Comparison of ENCODE assay signal across 22 cellular contexts in genomic region chr3:32447865-32448400, GRCh38. TPM values are rescaled to one million over a fixed set of nuclear protein-coding genes. Genes with fewer than 3 reads are reported as not detected.
DNase-seq lines count a peak whose midpoint lies in the region; ATAC-seq and TF ChIP-seq lines count a peak whose summit lies in the region.
"Had no signal": no experiment of that assay in that cellular context is flagged by ENCODE, and none has a peak within 500 bp of the region (broad histone marks: within the 10 kb centered on the region; RNA-seq: fewer than 3 reads in every experiment).

No MANE protein-coding gene starts in this region.

- no peaks in the 10 kb centered on the region for H4K20me1 ChIP-seq in GM23248 (ENCODE audit: insufficient read depth)

- CTCF ChIA-PET in activated naive CD4-positive, alpha-beta T cell treated with anti-CD3 and anti-CD28 coated beads for 36 hours (lab: Charles Lee), result interaction anchor here (0.8 to 1.2 kb wide), 2 partner anchors 47 to 51 kb away, joined by 3 read pairs; no protein-coding TSS in a partner anchor
- CTCF ChIA-PET in activated CD8-positive, alpha-beta T cell treated with anti-CD3 and anti-CD28 coated beads for 36 hours (lab: Charles Lee), result interaction anchor here (0.6 to 2.7 kb wide), 6 partner anchors 9 to 73 kb away, joined by 3 to 9 read pairs (median 4); no protein-coding TSS in a partner anchor

- no peak overlapping the region for H2AFZ ChIP-seq in GM23248

- H3K4me2 ChIP-seq in GM23248 (ENCODE audit: unreplicated experiment), result no peak overlapping the region

- POLR2A ChIA-PET in activated CD8-positive, alpha-beta T cell treated with anti-CD3 and anti-CD28 coated beads for 36 hours (lab: Charles Lee), result interaction anchor here (0.8 to 1.7 kb wide), 4 partner anchors 9 to 24 kb away, joined by 3 to 5 read pairs (median 4); no protein-coding TSS in a partner anchor
- POLR2A ChIA-PET in naive thymus-derived CD8-positive, alpha-beta T cell (lab: Charles Lee), result interaction anchor here (0.6 to 16.1 kb wide), 4 partner anchors 10 to 32 kb away, joined by 3 to 246 read pairs (median 8); no protein-coding TSS in a partner anchor

- intact Hi-C loops in activated naive CD4-positive, alpha-beta T cell treated with anti-CD3 and anti-CD28 coated beads for 36 hours (cut with micrococcal nuclease), result no loop called here
- intact Hi-C loops in activated CD8-positive, alpha-beta T cell treated with anti-CD3 and anti-CD28 coated beads for 36 hours (cut with micrococcal nuclease), result no loop called here

- H3K36me3 Mint-ChIP-seq in activated naive CD4-positive, alpha-beta T cell treated with anti-CD3 and anti-CD28 coated beads for 36 hours (ENCODE audit: low read depth), result peaks cover 43% of the 10 kb centered on the region
- peaks cover 50% of the 10 kb centered on the region for H3K36me3 Mint-ChIP-seq in activated CD8-positive, alpha-beta T cell treated with anti-CD3 and anti-CD28 coated beads for 36 hours (ENCODE audit: low read depth)
- H3K36me3 Mint-ChIP-seq in naive thymus-derived CD8-positive, alpha-beta T cell, result peaks cover 9 to 67% (median 51%) of the 10 kb centered on the region in 3 donors

- no peaks in the 10 kb centered on the region for H3K79me2 ChIP-seq in GM23248 (ENCODE audit: insufficient read depth)

- no peaks in the 10 kb centered on the region for H3K27me3 Mint-ChIP-seq in activated naive CD4-positive, alpha-beta T cell treated with anti-CD3 and anti-CD28 coated beads for 36 hours (ENCODE audit: low read depth)
- no peaks in the 10 kb centered on the region for H3K27me3 Mint-ChIP-seq in activated CD8-positive, alpha-beta T cell treated with anti-CD3 and anti-CD28 coated beads for 36 hours
- H3K27me3 Mint-ChIP-seq in naive thymus-derived CD8-positive, alpha-beta T cell, result no peaks in the 10 kb centered on the region
- H3K27me3 Mint-ChIP-seq: effector memory CD8-positive, alpha-beta T cell had no signal

- no peaks in the 10 kb centered on the region for H3K9me2 ChIP-seq in GM23248 (ENCODE audit: insufficient read depth)

- H3K4me1 Mint-ChIP-seq in activated naive CD4-positive, alpha-beta T cell treated with anti-CD3 and anti-CD28 coated beads for 36 hours (ENCODE audit: low read depth), result peaks cover 48% of the 10 kb centered on the region
- peaks cover 49% of the 10 kb centered on the region for H3K4me1 Mint-ChIP-seq in activated CD8-positive, alpha-beta T cell treated with anti-CD3 and anti-CD28 coated beads for 36 hours (ENCODE audit: low read depth)
- H3K4me1 Mint-ChIP-seq in naive thymus-derived CD8-positive, alpha-beta T cell, result peaks cover 20 to 61% (median 56%) of the 10 kb centered on the region in 4 donors
- H3K4me1 Mint-ChIP-seq: nephron progenitor cell had no signal

- H3K4me3 Mint-ChIP-seq in activated naive CD4-positive, alpha-beta T cell treated with anti-CD3 and anti-CD28 coated beads for 36 hours, result no peak overlapping the region
- H3K4me3 Mint-ChIP-seq in activated CD8-positive, alpha-beta T cell treated with anti-CD3 and anti-CD28 coated beads for 36 hours, result no peak overlapping the region
- H3K4me3 Mint-ChIP-seq in naive thymus-derived CD8-positive, alpha-beta T cell, result peak overlapping the region in 3 of 10 donors; percentile 14 to 28 (median 15)
- H3K4me3 Mint-ChIP-seq: nephron progenitor cell had no signal

- no peak for TF ChIP-seq EP300 in gastroesophageal sphincter (IDR thresholded peaks at IDR 0.05)

- H3K27me3 ChIP-seq in GM23248 (replicated peaks; ENCODE audit: insufficient read depth) (no peaks in the 10 kb centered on the region), gastroesophageal sphincter (no peaks in the 10 kb centered on the region)
- H3K27me3 ChIP-seq: Peyer's patch, sigmoid colon had no signal

- TF ChIP-seq POLR2A in gastroesophageal sphincter (IDR thresholded peaks at IDR 0.05), result no peak

- no peaks in the 10 kb centered on the region for H3K9me3 Mint-ChIP-seq in activated naive CD4-positive, alpha-beta T cell treated with anti-CD3 and anti-CD28 coated beads for 36 hours
- H3K9me3 Mint-ChIP-seq in activated CD8-positive, alpha-beta T cell treated with anti-CD3 and anti-CD28 coated beads for 36 hours, result peaks cover 5% of the 10 kb centered on the region
- H3K9me3 Mint-ChIP-seq in naive thymus-derived CD8-positive, alpha-beta T cell, result peaks cover 0 to 3% (median 0%) of the 10 kb centered on the region in 9 donors
- H3K9me3 Mint-ChIP-seq: effector memory CD8-positive, alpha-beta T cell had no signal

- no peak for ATAC-seq in activated CD8-positive, alpha-beta T cell treated with anti-CD3 and anti-CD28 coated beads for 36 hours
- ATAC-seq in naive thymus-derived CD8-positive, alpha-beta T cell, result no peak
- no peak for ATAC-seq in gastroesophageal sphincter
- ATAC-seq: effector memory CD8-positive, alpha-beta T cell; HCT116; HepG2 had no signal

- no peak for DNase-seq in activated naive CD4-positive, alpha-beta T cell treated with anti-CD3 and anti-CD28 coated beads for 36 hours
- DNase-seq in activated naive CD4-positive, alpha-beta T cell (lab: John Stamatoyannopoulos, UW), result no peak
- DNase-seq in GM23248, result peak; percentile 23
- DNase-seq in activated CD8-positive, alpha-beta T cell treated with anti-CD3 and anti-CD28 coated beads for 36 hours, result no peak
- no peak for DNase-seq in naive thymus-derived CD8-positive, alpha-beta T cell
- DNase-seq in C1 segment of cervical spinal cord (lab: John Stamatoyannopoulos, UW), result no peak
- DNase-seq in SHP77 (lab: John Stamatoyannopoulos, UW), result no peak
- DNase-seq: activated CD8-positive, alpha-beta memory T cell treated with anti-CD3 and anti-CD28 coated beads, Interleukin-2, amount 50 U/mL, for 4 hours; COR-L47; effector memory CD8-positive, alpha-beta T cell; NCI-H1105 treated with DMSO at 0.1 percent for 48 hours; NCI-H2107; NCI-H510A; nephron progenitor cell; NK-92 treated with Interleukin-12 subunit alpha and Interleukin-12 subunit beta, amount 100 ng/mL, for 24 hours; posterior cingulate gyrus; stimulated activated naive CD4-positive, alpha-beta T cell had no signal

- H3K27ac ChIP-seq in GM23248 (no peak overlapping the region), gastroesophageal sphincter (no peak overlapping the region)
- H3K27ac ChIP-seq: Peyer's patch, sigmoid colon had no signal

- no peak overlapping the region for H3K9ac ChIP-seq in GM23248

- H3K4me1 ChIP-seq in GM23248 (ENCODE audit: insufficient read depth) (peaks cover 13% of the 10 kb centered on the region), gastroesophageal sphincter (peaks cover 0 to 7% (median 0%) of the 10 kb centered on the region in 3 donors)
- H3K4me1 ChIP-seq: sigmoid colon had no signal

- WGBS in GM23248 (ENCODE audit: low coverage in 1 of 2, low lambda C conversion rate in 2 of 2, missing lambda C conversion rate in 2 of 2), 2 experiments, result 70 to 87% methylated on average over 1 of the region's 1 CpG
- 60 to 88% methylated on average over 1 of the region's 1 CpG for WGBS in gastroesophageal sphincter (ENCODE audit: low coverage in 1 of 2), 2 donors

- peak overlapping the region; percentile 42 for H3K27ac Mint-ChIP-seq in activated naive CD4-positive, alpha-beta T cell treated with anti-CD3 and anti-CD28 coated beads for 36 hours
- H3K27ac Mint-ChIP-seq in activated CD8-positive, alpha-beta T cell treated with anti-CD3 and anti-CD28 coated beads for 36 hours, result peak overlapping the region; percentile 25
- H3K27ac Mint-ChIP-seq in naive thymus-derived CD8-positive, alpha-beta T cell, result peak overlapping the region in 9 of 10 donors; percentile 7 to 92 (median 41)

- TF ChIP-seq CTCF in activated CD8-positive, alpha-beta T cell treated with anti-CD3 and anti-CD28 coated beads for 36 hours (IDR thresholded peaks at IDR 0.05), result no peak
- no peak for TF ChIP-seq CTCF in gastroesophageal sphincter (IDR thresholded peaks at IDR 0.05)

- H3K36me3 ChIP-seq in GM23248 (ENCODE audit: low read depth) (no peaks in the 10 kb centered on the region), gastroesophageal sphincter (no peaks in the 10 kb centered on the region)
- H3K36me3 ChIP-seq: Peyer's patch, sigmoid colon had no signal

- H3K4me3 ChIP-seq in GM23248, result no peak overlapping the region
- H3K4me3 ChIP-seq in gastroesophageal sphincter, result no peak overlapping the region
- H3K4me3 ChIP-seq: Peyer's patch, sigmoid colon had no signal

- H3K9me3 ChIP-seq in GM23248 (ENCODE audit: low read depth) (no peaks in the 10 kb centered on the region), gastroesophageal sphincter (no peaks in the 10 kb centered on the region)
- H3K9me3 ChIP-seq: Peyer's patch had no signal

- in situ Hi-C loops in GM23248 (cut with MboI), result no loop called here

- H3F3A ChIP-seq in GM23248 (ENCODE audit: insufficient read depth), result peaks cover 12% of the 10 kb centered on the region

RNA-seq across cellular contexts. Expression of gene CMTM6, which starts 54.7 kb away (rescaled TPM):
- 10 to 100 TPM; 43.7 to 44.3 TPM for total RNA-seq in activated naive CD4-positive, alpha-beta T cell treated with anti-CD3 and anti-CD28 coated beads for 36 hours
- total RNA-seq in GM23248 (2014; rRNA removed; shearing (Covaris generic)), result 91.7 and 104 TPM in 2 replicates
- polyA plus RNA-seq in GM23248 (2016; fragmentation: Nextera tagmentation; extraction: Ambion mirVana), result 78.6 and 82.9 TPM in 2 replicates
- total RNA-seq in activated CD8-positive, alpha-beta T cell treated with anti-CD3 and anti-CD28 coated beads for 36 hours, result 10 to 100 TPM; 49.8 to 50.1 TPM
- 10 to 100 TPM; 26.2 to 29.7 TPM for total RNA-seq in naive thymus-derived CD8-positive, alpha-beta T cell
- polyA plus RNA-seq in naive thymus-derived CD8-positive, alpha-beta T cell, result 10 to 100 TPM; 36.2 to 61.4 (median 40.0) TPM
- 10 to 100 TPM; 38.8 to 64.0 (median 55.5) TPM for total RNA-seq in gastroesophageal sphincter

RNA-seq across cellular contexts. Expression of gene CMTM7, which starts 56.3 kb away (rescaled TPM):
- total RNA-seq in activated naive CD4-positive, alpha-beta T cell treated with anti-CD3 and anti-CD28 coated beads for 36 hours, result 10 to 100 TPM; 59.1 to 60.2 TPM
- 6.3 and 7.1 TPM in 2 replicates for total RNA-seq in GM23248 (2014; rRNA removed; shearing (Covaris generic))
- 21.5 and 23.0 TPM in 2 replicates for polyA plus RNA-seq in GM23248 (2016; fragmentation: Nextera tagmentation; extraction: Ambion mirVana)
- total RNA-seq in activated CD8-positive, alpha-beta T cell treated with anti-CD3 and anti-CD28 coated beads for 36 hours, result 10 to 100 TPM; 36.1 to 37.2 TPM
- 10 to 100 TPM; 46.4 to 48.8 TPM for total RNA-seq in naive thymus-derived CD8-positive, alpha-beta T cell
- 100 to 1,000 TPM in 1 of 3 donors, 10 to 100 TPM in 2; 67.4 to 122 (median 98.5) TPM for polyA plus RNA-seq in naive thymus-derived CD8-positive, alpha-beta T cell
- total RNA-seq in gastroesophageal sphincter, result 1 to 10 TPM; 2.9 to 7.0 (median 6.5) TPM
